In genomic region chr5:171137768-171138540, GRCh38 we compare ENCODE assay signal across 19 cellular contexts.
A peak's percentile ranks its signal among the peaks of the same experiment; 100 is the strongest.
DNase-seq lines count a peak whose midpoint lies in the region; ATAC-seq, FAIRE-seq and TF ChIP-seq lines count a peak whose summit lies in the region.
"Had no signal": no experiment of that assay in that cellular context is flagged by ENCODE, and none has a peak within 500 bp of the region (broad histone marks: within the 10 kb centered on the region; RNA-seq: fewer than 3 reads in every experiment).

No MANE protein-coding gene starts in this region.

- no CpG with 5 or more reads among the region's 1 CpG for WGBS in neuronal stem cell (ENCODE audit: extremely low coverage in 2 of 2, insufficient read length in 2 of 2, insufficient replicate concordance in 1 of 2), 2 donors

- in situ Hi-C loops in gastrocnemius medialis (cut with MboI; ENCODE audit: low sequenced_read_pairs in 4 of 4), result no loop called here

- no peak overlapping the region for H3K23ac ChIP-seq in neuronal stem cell (ENCODE audit: low read depth, low read length, poor library complexity)

- intact Hi-C loops in gastrocnemius medialis (cut with DNase I; ENCODE audit: low total_unique reads), result no loop called here

- H3K4me1 ChIP-seq in gastrocnemius medialis (no peaks in the 10 kb centered on the region), neuronal stem cell (ENCODE audit: control insufficient read depth in 2 of 2, insufficient read depth in 1 of 2, low read depth in 1 of 2, low read length in 2 of 2) (no peaks in the 10 kb centered on the region)

- peaks cover 1% of the 10 kb centered on the region for H3K36me3 Mint-ChIP-seq in chondrocyte (ENCODE audit: low read depth)
- H3K36me3 Mint-ChIP-seq: activated CD8-positive, alpha-beta memory T cell treated with anti-CD3 and anti-CD28 coated beads, Interleukin-2, amount 10 ng/mL, durations not matched to agents 7 days and 5 days had no signal

- no peak overlapping the region for H2BK5ac ChIP-seq in neuronal stem cell (ENCODE audit: low read length)

- H2BK120ac ChIP-seq in neuronal stem cell (ENCODE audit: low read depth, low read length), result no peak overlapping the region

- no peak overlapping the region for H2BK15ac ChIP-seq in neuronal stem cell (ENCODE audit: low read length)

- no peak overlapping the region for H2AFZ ChIP-seq in neuronal stem cell (ENCODE audit: low read length)

- no peaks in the 10 kb centered on the region for H3K79me1 ChIP-seq in neuronal stem cell (ENCODE audit: low read depth, low read length)

- peaks cover 19% of the 10 kb centered on the region for H3K4me1 Mint-ChIP-seq in chondrocyte (ENCODE audit: low read depth)
- H3K4me1 Mint-ChIP-seq: activated CD8-positive, alpha-beta memory T cell treated with anti-CD3 and anti-CD28 coated beads, Interleukin-2, amount 10 ng/mL, durations not matched to agents 7 days and 5 days had no signal

- no peak for ATAC-seq in gastrocnemius medialis
- ATAC-seq: activated CD8-positive, alpha-beta memory T cell treated with anti-CD3 and anti-CD28 coated beads, Interleukin-2, amount 10 ng/mL, durations not matched to agents 7 days and 5 days; K562 had no signal

- no peak for TF ChIP-seq POLR2A in gastrocnemius medialis (IDR thresholded peaks at IDR 0.05)

- peak; percentile 9 for FAIRE-seq in A204.1 (lab: Jason Lieb, UNC)
- FAIRE-seq: K562 had no signal

- H3K4me3 Mint-ChIP-seq in chondrocyte (ENCODE audit: unreplicated experiment), result no peak overlapping the region
- H3K4me3 Mint-ChIP-seq: activated CD8-positive, alpha-beta memory T cell treated with anti-CD3 and anti-CD28 coated beads, Interleukin-2, amount 10 ng/mL, durations not matched to agents 7 days and 5 days had no signal

- no peak overlapping the region for H4K91ac ChIP-seq in neuronal stem cell (ENCODE audit: low read depth, low read length, poor library complexity)

- no peaks in the 10 kb centered on the region for H3K27me3 ChIP-seq in gastrocnemius medialis
- no peaks in the 10 kb centered on the region for H3K27me3 ChIP-seq in neuronal stem cell (ENCODE audit: control insufficient read depth in 3 of 3, insufficient read depth in 3 of 3, low read depth in 1 of 3, low read length in 3 of 3)

- H3K9me3 Mint-ChIP-seq in chondrocyte (ENCODE audit: low read depth), result no peaks in the 10 kb centered on the region

- H3K4me3 ChIP-seq in gastrocnemius medialis (no peak overlapping the region), neuronal stem cell (ENCODE audit: low read length in 2 of 2) (no peak overlapping the region)
- H3K4me3 ChIP-seq: K562, skin epidermis had no signal

- no peak overlapping the region for H2BK12ac ChIP-seq in neuronal stem cell (ENCODE audit: low read length)

- TF ChIP-seq CTCF in chondrocyte (IDR thresholded peaks at IDR 0.05), result no peak
- TF ChIP-seq CTCF in gastrocnemius medialis (IDR thresholded peaks at IDR 0.05 in 4 of 5, conservative IDR thresholded peaks at IDR 0.05 in 1 of 5), result no peak

- no peak overlapping the region for H3K4me2 ChIP-seq in neuronal stem cell (ENCODE audit: insufficient read depth, low read length, poor library complexity, severe bottlenecking)

- H2AK5ac ChIP-seq in neuronal stem cell (ENCODE audit: low read depth, low read length), result no peak overlapping the region

- peak overlapping the region; percentile 63 for H3K27ac Mint-ChIP-seq in chondrocyte (ENCODE audit: unreplicated experiment)
- H3K27ac Mint-ChIP-seq: activated CD8-positive, alpha-beta memory T cell treated with anti-CD3 and anti-CD28 coated beads, Interleukin-2, amount 10 ng/mL, durations not matched to agents 7 days and 5 days had no signal

- DNase-seq in HT1080 (ENCODE audit: low read depth) (peak; percentile 48), chondrocyte (ENCODE audit: low spot score) (no peak), iris pigment epithelial cell (ENCODE audit: low read depth) (peak; percentile 76), gastrocnemius medialis (no peak), neuronal stem cell (ENCODE audit: low spot score) (no peak)
- no peak for DNase-seq in stimulated activated naive CD4-positive, alpha-beta T cell treated with Interleukin-2 at 50 U/mL for 16 hours (lab: John Stamatoyannopoulos, UW)
- DNase-seq in activated effector memory CD4-positive, alpha-beta T cell treated with anti-CD3 and anti-CD28 coated beads, Interleukin-2, amount 50 U/mL, for 16 hours, result no peak
- DNase-seq: 8988T; activated CD8-positive, alpha-beta memory T cell treated with anti-CD3 and anti-CD28 coated beads, Interleukin-2, amount 10 ng/mL, durations not matched to agents 7 days and 5 days; activated gamma-delta T cell; mesendoderm; NCI-H1417; NCI-H345; Right ventricle myocardium superior; T-helper 2 cell; trophoblast cell had no signal

- H3K27ac ChIP-seq in gastrocnemius medialis, result no peak overlapping the region
- H3K27ac ChIP-seq in neuronal stem cell (replicated peaks; ENCODE audit: low read length), result no peak overlapping the region
- H3K27ac ChIP-seq: skin epidermis had no signal

- H3K27me3 Mint-ChIP-seq in chondrocyte (ENCODE audit: low read depth), result no peaks in the 10 kb centered on the region
- H3K27me3 Mint-ChIP-seq: activated CD8-positive, alpha-beta memory T cell treated with anti-CD3 and anti-CD28 coated beads, Interleukin-2, amount 10 ng/mL, durations not matched to agents 7 days and 5 days had no signal

- no peak overlapping the region for H4K8ac ChIP-seq in neuronal stem cell (ENCODE audit: low read depth, low read length)

- H3K9me3 ChIP-seq in gastrocnemius medialis (no peaks in the 10 kb centered on the region), neuronal stem cell (replicated peaks in 1 of 2; ENCODE audit: control insufficient read depth in 2 of 2, insufficient read depth in 1 of 2, low read depth in 1 of 2, low read length in 2 of 2) (no peaks in the 10 kb centered on the region)

- H3K9ac ChIP-seq in neuronal stem cell (ENCODE audit: low read depth, low read length, poor library complexity), result no peak overlapping the region

- H3K14ac ChIP-seq in neuronal stem cell (ENCODE audit: low read length), result no peak overlapping the region

- no peak overlapping the region for H3K4ac ChIP-seq in neuronal stem cell (ENCODE audit: low read length)

- H3K18ac ChIP-seq in neuronal stem cell (ENCODE audit: low read length), result no peak overlapping the region

- H3K36me3 ChIP-seq in gastrocnemius medialis (no peaks in the 10 kb centered on the region), neuronal stem cell (replicated peaks in 1 of 2; ENCODE audit: control insufficient read depth in 2 of 2, insufficient read depth in 2 of 2, low read length in 2 of 2) (no peaks in the 10 kb centered on the region)

Comparison
In these comparisons a context has a peak if more than half of its experiments do, and no peak if none do; other contexts are left out.
1. DNase-seq: peak in HT1080 (single experiment) and iris pigment epithelial cell (single experiment); none in chondrocyte (single experiment), gastrocnemius medialis (0 of 2), neuronal stem cell (single experiment), stimulated activated naive CD4-positive, alpha-beta T cell treated with Interleukin-2 at 50 U/mL for 16 hours (single experiment) and activated effector memory CD4-positive, alpha-beta T cell treated with anti-CD3 and anti-CD28 coated beads, Interleukin-2, amount 50 U/mL, for 16 hours (single experiment).